Comparison of ENCODE assay signal across 24 cellular contexts in the genomic region with DNA sequence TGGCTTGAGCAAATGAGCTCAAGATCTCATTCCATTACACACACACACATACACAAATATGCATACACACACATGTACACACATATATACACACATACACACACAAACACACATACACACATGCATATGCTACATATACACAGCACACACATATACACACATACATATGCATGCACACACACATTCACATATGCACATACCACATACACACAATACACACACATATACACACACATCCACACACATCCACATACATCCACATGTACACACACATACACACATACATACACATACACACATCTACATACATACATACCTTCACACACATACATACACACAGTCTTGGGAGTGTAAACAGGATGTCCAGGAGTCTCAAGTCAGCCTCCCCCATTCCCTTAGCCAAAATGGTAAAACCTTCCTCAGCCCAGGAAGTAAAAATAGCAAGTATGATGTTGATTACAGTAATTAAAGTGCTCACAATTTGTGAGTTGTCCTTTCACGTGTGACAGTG. TPM values are rescaled to one million over a fixed set of nuclear protein-coding genes. Genes with fewer than 3 reads are reported as not detected.
"Had no signal": no experiment of that assay in that cellular context is flagged by ENCODE, and none has a peak within 500 bp of the region (broad histone marks: within the 10 kb centered on the region; RNA-seq: fewer than 3 reads in every experiment).

No MANE protein-coding gene starts in this region.

- H3K4me1 ChIP-seq: foreskin keratinocyte had no signal

- H3K4me3 ChIP-seq: coronary artery, left ventricle myocardium inferior, lung, ovary, smooth muscle cell, suprapubic skin, thyroid gland, upper lobe of left lung had no signal

- FAIRE-seq: endothelial cell of umbilical vein, kidney had no signal

- H3K4me2 ChIP-seq: smooth muscle cell had no signal

- H3K36me3 ChIP-seq: left ventricle myocardium inferior, neutrophil, ovary, suprapubic skin, thyroid gland, upper lobe of left lung had no signal

- H3K27ac ChIP-seq: coronary artery, foreskin keratinocyte, left ventricle myocardium inferior, neutrophil, ovary, suprapubic skin, thyroid gland, upper lobe of left lung had no signal

- H3K9me3 ChIP-seq: left ventricle myocardium inferior, neutrophil, ovary, suprapubic skin, thyroid gland, upper lobe of left lung had no signal

- DNase-seq: effector CD4-positive, alpha-beta T cell; endodermal cell; erythroblast; foreskin keratinocyte; immature natural killer cell; kidney; left cardiac atrium; left ventricle myocardium inferior; mesenchymal stem cell; midbrain; ovary; right cardiac atrium; stimulated activated CD4-positive, alpha-beta T cell treated with anti-CD3 and anti-CD28 coated beads, Interleukin-4, amount 100 ng/mL, for 1 hour; stimulated activated CD8-positive, alpha-beta memory T cell treated with anti-CD3 and anti-CD28 coated beads, Interleukin-4, amount 100 ng/mL, for 48 hours; stimulated activated naive CD8-positive, alpha-beta T cell treated with anti-CD3 and anti-CD28 coated beads, Interleukin-15, Interleukin-2, amounts not matched to agents 100 U/mL and 50 U/mL, for 24 hours; thyroid gland; upper lobe of left lung had no signal

- H3K27me3 ChIP-seq: ovary had no signal

RNA-seq across cellular contexts. Expression of a gene that starts 12.8 kb away (rescaled TPM):
- total RNA-seq: natural killer cell treated with Interleukin-12 subunit alpha and Interleukin-12 subunit beta and Interleukin-15 and Interleukin-18, amount 100 ng/mL, for 72 hours had no signal
- polyA plus RNA-seq: immature natural killer cell had no signal

RNA-seq across cellular contexts. Expression of a gene that starts 26.4 kb away (rescaled TPM):
- polyA plus RNA-seq: immature natural killer cell had no signal
